20 cellular contexts compared by ENCODE assay signal in genomic region chr5:125316386-125316785, GRCh38.
DNase-seq lines count a peak whose midpoint lies in the region; ATAC-seq and TF ChIP-seq lines count a peak whose summit lies in the region.
"Had no signal": no experiment of that assay in that cellular context is flagged by ENCODE, and none has a peak within 500 bp of the region (broad histone marks: within the 10 kb centered on the region; RNA-seq: fewer than 3 reads in every experiment).

No MANE protein-coding gene starts in this region.

- H3K27ac Mint-ChIP-seq in glutamatergic neuron (ENCODE audit: unreplicated experiment): peak overlapping the region; percentile 76
- peak overlapping the region; percentile 70 for H3K27ac Mint-ChIP-seq in neural progenitor cell
- H3K27ac Mint-ChIP-seq in natural killer cell: no peak overlapping the region

- H3K4me1 Mint-ChIP-seq in glutamatergic neuron (ENCODE audit: low read depth, unreplicated experiment) (peaks cover 20% of the 10 kb centered on the region), neural progenitor cell (peaks cover 33% of the 10 kb centered on the region), natural killer cell (no peaks in the 10 kb centered on the region)

- CTCF ChIA-PET in A673 (lab: Charles Lee): no interaction called here

- DNase-seq in EH (ENCODE audit: low read depth) (peak; percentile 40), amniotic epithelial cell (ENCODE audit: low read depth) (peak; percentile 51), glutamatergic neuron (no peak), neural progenitor cell (ENCODE audit: low spot score) (no peak), A673 (ENCODE audit: low spot score) (no peak), GM10266 (ENCODE audit: extremely low spot score) (no peak), natural killer cell (no peak)
- DNase-seq: 8988T, GOT3, HCEC 1CT, KBM-7, MM.1S, NCI-H1048, NCI-H187, Right ventricle myocardium superior had no signal

- ATAC-seq in GM18520 (IDR thresholded peaks at IDR 0.05; ENCODE audit: unreplicated experiment): no peak
- ATAC-seq in natural killer cell: no peak
- ATAC-seq: GM12878 had no signal

- H3K4me3 Mint-ChIP-seq in glutamatergic neuron (ENCODE audit: unreplicated experiment) (no peak overlapping the region), neural progenitor cell (no peak overlapping the region), natural killer cell (no peak overlapping the region)

- no peak overlapping the region for H3K4me3 ChIP-seq in neural progenitor cell
- no peak overlapping the region for H3K4me3 ChIP-seq in A673 (ENCODE audit: low read depth, low read length, poor library complexity, severe bottlenecking)
- H3K4me3 ChIP-seq: GM12878, SK-N-MC had no signal

- H4K20me1 ChIP-seq in neural progenitor cell (ENCODE audit: low read depth): no peaks in the 10 kb centered on the region

- POLR2A ChIA-PET in A673 (lab: Charles Lee; ENCODE audit: low non-redundant PET): no interaction called here

- H3K27ac ChIP-seq in neural progenitor cell (no peak overlapping the region), A673 (ENCODE audit: low read depth, low read length, poor library complexity, severe bottlenecking) (no peak overlapping the region)
- H3K27ac ChIP-seq: HL-60, SK-N-MC had no signal

- H3K9ac ChIP-seq in neural progenitor cell: no peak overlapping the region

- TF ChIP-seq CTCF in glutamatergic neuron (IDR thresholded peaks at IDR 0.05; ENCODE audit: partially characterized antibody, unreplicated experiment) (no peak), neural progenitor cell (IDR thresholded peaks at IDR 0.05) (no peak), A673 (conservative IDR thresholded peaks at IDR 0.05; ENCODE audit: low read depth, low read length) (no peak), GM10266 (IDR thresholded peaks at IDR 0.05; ENCODE audit: control insufficient read depth, insufficient read depth, low read depth, missing control alignments) (no peak), natural killer cell (IDR thresholded peaks at IDR 0.05) (no peak)

- peaks cover 9% of the 10 kb centered on the region for H3K36me3 Mint-ChIP-seq in glutamatergic neuron (ENCODE audit: unreplicated experiment)
- peaks cover 10% of the 10 kb centered on the region for H3K36me3 Mint-ChIP-seq in neural progenitor cell
- no peaks in the 10 kb centered on the region for H3K36me3 Mint-ChIP-seq in natural killer cell

- intact Hi-C loops in A673 (cut with micrococcal nuclease; ENCODE audit: unreplicated experiment) (no loop called here), natural killer cell (cut with micrococcal nuclease) (no loop called here)

- H3K9me3 ChIP-seq in neural progenitor cell (ENCODE audit: low read depth): no peaks in the 10 kb centered on the region
- no peaks in the 10 kb centered on the region for H3K9me3 ChIP-seq in A673 (ENCODE audit: low read depth, low read length, poor library complexity, severe bottlenecking)
- H3K9me3 ChIP-seq: BE2C had no signal

- no peaks in the 10 kb centered on the region for H3K27me3 ChIP-seq in neural progenitor cell
- no peaks in the 10 kb centered on the region for H3K27me3 ChIP-seq in A673 (replicated peaks; ENCODE audit: insufficient read depth, low read depth, low read length, poor library complexity)
- H3K27me3 ChIP-seq: BE2C had no signal

- no peaks in the 10 kb centered on the region for H3K79me2 ChIP-seq in neural progenitor cell (ENCODE audit: low read depth)

- H3K36me3 ChIP-seq in neural progenitor cell (no peaks in the 10 kb centered on the region), A673 (ENCODE audit: insufficient read depth, low read length, poor library complexity, severe bottlenecking) (no peaks in the 10 kb centered on the region)
- H3K36me3 ChIP-seq: BE2C had no signal

- BruUV-seq in A673 (replicated peaks; lab: Mats Ljungman, UMichigan): no TSS peak

- no peaks in the 10 kb centered on the region for H3F3A ChIP-seq in neural progenitor cell (ENCODE audit: low read depth)

- no peak overlapping the region for H2AFZ ChIP-seq in neural progenitor cell (replicated peaks)

- H3K27me3 Mint-ChIP-seq in glutamatergic neuron (ENCODE audit: unreplicated experiment) (peaks cover 4% of the 10 kb centered on the region), neural progenitor cell (ENCODE audit: insufficient read depth, low read depth) (peaks cover 2% of the 10 kb centered on the region), natural killer cell (ENCODE audit: low read depth in 2 of 2) (no peaks in the 10 kb centered on the region)

- H3K4me2 ChIP-seq in neural progenitor cell: no peak overlapping the region

- H3K4me1 ChIP-seq in neural progenitor cell (peaks cover 18% of the 10 kb centered on the region), A673 (ENCODE audit: insufficient read depth, low read length, poor library complexity, severe bottlenecking) (no peaks in the 10 kb centered on the region)

- H3K9me3 Mint-ChIP-seq in glutamatergic neuron (ENCODE audit: unreplicated experiment): peaks cover 9% of the 10 kb centered on the region
- peaks cover 38% of the 10 kb centered on the region for H3K9me3 Mint-ChIP-seq in neural progenitor cell
- peaks cover 0 to 2% of the 10 kb centered on the region in 2 donors for H3K9me3 Mint-ChIP-seq in natural killer cell

Comparison
In these comparisons a context has a peak if more than half of its experiments do, and no peak if none do; other contexts are left out.
1. DNase-seq: peak in EH (single experiment) and amniotic epithelial cell (single experiment); none in glutamatergic neuron (single experiment), neural progenitor cell (single experiment), A673 (single experiment), GM10266 (single experiment) and natural killer cell (single experiment).
2. H3K27ac Mint-ChIP-seq: peak in glutamatergic neuron (single experiment) and neural progenitor cell (single experiment); none in natural killer cell (0 of 2).